ENCODE assay signal across 11 cellular contexts in genomic region chr12:108633081-108633533, GRCh38. TPM values are rescaled to one million over a fixed set of nuclear protein-coding genes. Genes with fewer than 3 reads are reported as not detected.
DNase-seq lines count a peak whose midpoint lies in the region; ATAC-seq lines count a peak whose summit lies in the region.
"Had no signal": no experiment of that assay in that cellular context is flagged by ENCODE, and none has a peak within 500 bp of the region (broad histone marks: within the 10 kb centered on the region; RNA-seq: fewer than 3 reads in every experiment).

No MANE protein-coding gene starts in this region.

- 77% methylated on average over 7 of the region's 7 CpGs for WGBS in thymus

- H3K9me3 ChIP-seq in thymus (ENCODE audit: control insufficient read depth), result no peaks in the 10 kb centered on the region
- H3K9me3 ChIP-seq: BE2C had no signal

- intact Hi-C loops in cardiac septum (cut with DNase I), result no loop called here
- intact Hi-C loops in left cardiac atrium (cut with DNase I), result no loop called here

- DNase-seq in cardiac septum (ENCODE audit: low spot score) (peak; percentile 69), left cardiac atrium (no peak), mesenteric fat pad (ENCODE audit: low spot score) (peak; percentile 77), NCI-H146 (lab: John Stamatoyannopoulos, UW) (no peak)
- DNase-seq in activated T-cell treated with anti-CD3 and anti-CD28 coated beads, Interleukin-2, amount 50 U/mL, for 72 hours, result no peak
- DNase-seq: BE2C, islet precursor cell, SW 1271 had no signal

- H3K9me3 Mint-ChIP-seq in activated T-cell treated with anti-CD3 and anti-CD28 coated beads, Interleukin-2, amount 50 U/mL, for 72 hours, result no peaks in the 10 kb centered on the region

- peak overlapping the region; percentile 96 for H3K27ac Mint-ChIP-seq in activated T-cell treated with anti-CD3 and anti-CD28 coated beads, Interleukin-2, amount 50 U/mL, for 72 hours

- H3K4me3 ChIP-seq in thymus (ENCODE audit: low read length), result peak overlapping the region; percentile 44

- no peaks in the 10 kb centered on the region for H3K27me3 Mint-ChIP-seq in activated T-cell treated with anti-CD3 and anti-CD28 coated beads, Interleukin-2, amount 50 U/mL, for 72 hours (ENCODE audit: low read depth)

- peaks cover 76% of the 10 kb centered on the region for H3K4me1 ChIP-seq in thymus (ENCODE audit: control insufficient read depth, insufficient read depth, low read length)

- H3K36me3 Mint-ChIP-seq in activated T-cell treated with anti-CD3 and anti-CD28 coated beads, Interleukin-2, amount 50 U/mL, for 72 hours (ENCODE audit: insufficient read depth in 2 of 2), result peaks cover 11 to 16% of the 10 kb centered on the region in 2 donors

- no peak for ATAC-seq in left cardiac atrium
- ATAC-seq in activated T-cell treated with anti-CD3 and anti-CD28 coated beads, Interleukin-2, amount 50 U/mL, for 72 hours (replicated peaks in 1 of 2), result no peak
- ATAC-seq in GM18858 (IDR thresholded peaks at IDR 0.05; ENCODE audit: unreplicated experiment), result no peak
- no peak for ATAC-seq in activated CD4-positive, CD25-positive, alpha-beta regulatory T cell treated with anti-CD3 and anti-CD28 coated beads, Interleukin-2, amount 50 U/mL, for 24 hours

- H3K27me3 ChIP-seq in thymus (ENCODE audit: control insufficient read depth, insufficient read depth), result no peaks in the 10 kb centered on the region
- H3K27me3 ChIP-seq: BE2C had no signal

- H3K4me3 Mint-ChIP-seq in activated T-cell treated with anti-CD3 and anti-CD28 coated beads, Interleukin-2, amount 50 U/mL, for 72 hours, result peak overlapping the region; percentile 88 to 100

- peaks cover 80% of the 10 kb centered on the region for H3K4me1 Mint-ChIP-seq in activated T-cell treated with anti-CD3 and anti-CD28 coated beads, Interleukin-2, amount 50 U/mL, for 72 hours (ENCODE audit: low read depth)

- peaks cover 6% of the 10 kb centered on the region for H3K36me3 ChIP-seq in thymus (ENCODE audit: control insufficient read depth, insufficient read depth)
- H3K36me3 ChIP-seq: BE2C had no signal

- H3K27ac ChIP-seq in thymus (ENCODE audit: low read depth), result peak overlapping the region; percentile 79

RNA-seq across cellular contexts. Expression of gene SELPLG, which starts 0.6 kb away (rescaled TPM):
- total RNA-seq in cardiac septum (3.1 TPM), left cardiac atrium (10 to 100 TPM in 1 of 2 donors, 1 to 10 TPM in 1; 4.5 to 12.5 TPM), mesenteric fat pad (15.4 TPM)
- total RNA-seq in activated T-cell treated with anti-CD3 and anti-CD28 coated beads, Interleukin-2, amount 50 U/mL, for 72 hours, result 10 to 100 TPM; 49.6 to 55.4 TPM
- polyA plus RNA-seq in thymus, result 28.0 TPM

RNA-seq across cellular contexts. Expression of gene TMEM119, which starts 35.2 kb away (rescaled TPM):
- total RNA-seq in cardiac septum, result 3.4 TPM
- total RNA-seq in left cardiac atrium, result 1 to 10 TPM; 3.0 to 4.3 TPM
- total RNA-seq in activated T-cell treated with anti-CD3 and anti-CD28 coated beads, Interleukin-2, amount 50 U/mL, for 72 hours, result under 1 TPM; 0.65 to 0.74 TPM
- 13.0 TPM for total RNA-seq in mesenteric fat pad
- 4.0 TPM for polyA plus RNA-seq in thymus

Comparison
In these comparisons a context has a peak if more than half of its experiments do, and no peak if none do; other contexts are left out.
1. DNase-seq: peak in cardiac septum (single experiment) and mesenteric fat pad (single experiment); none in left cardiac atrium (single experiment), activated T-cell treated with anti-CD3 and anti-CD28 coated beads, Interleukin-2, amount 50 U/mL, for 72 hours (0 of 2) and NCI-H146 (single experiment).